11 cellular contexts compared by ENCODE assay signal in genomic region chr10:89367529-89367928, GRCh38. TPM values are rescaled to one million over a fixed set of nuclear protein-coding genes. Genes with fewer than 3 reads are reported as not detected.
DNase-seq lines count a peak whose midpoint lies in the region; ATAC-seq and TF ChIP-seq lines count a peak whose summit lies in the region.
"Had no signal": no experiment of that assay in that cellular context is flagged by ENCODE, and none has a peak within 500 bp of the region (broad histone marks: within the 10 kb centered on the region; RNA-seq: fewer than 3 reads in every experiment).

No MANE protein-coding gene starts in this region.

- no peak overlapping the region for H3K14ac ChIP-seq in mesenchymal stem cell (ENCODE audit: low read length in 2 of 2)

- no peak overlapping the region for H2BK120ac ChIP-seq in mesenchymal stem cell (ENCODE audit: low read depth, low read length)

- H2AFZ ChIP-seq in mesenchymal stem cell (ENCODE audit: low read depth, low read length): no peak overlapping the region

- H2BK15ac ChIP-seq in mesenchymal stem cell (ENCODE audit: low read depth, poor library complexity, severe bottlenecking): no peak overlapping the region

- TF ChIP-seq CTCF in psoas muscle (IDR thresholded peaks at IDR 0.05) (no peak), uterus (IDR thresholded peaks at IDR 0.05) (no peak)

- no peak overlapping the region for H3K27ac ChIP-seq in mesenchymal stem cell (ENCODE audit: low read length, poor library complexity, severe bottlenecking)
- no peak overlapping the region for H3K27ac ChIP-seq in psoas muscle
- no peak overlapping the region for H3K27ac ChIP-seq in uterus
- H3K27ac ChIP-seq: upper lobe of right lung had no signal

- no peak overlapping the region for H3K4me3 ChIP-seq in mesenchymal stem cell (ENCODE audit: insufficient read depth in 1 of 2, low read depth in 1 of 2, low read length in 2 of 2)
- H3K4me3 ChIP-seq in psoas muscle: no peak overlapping the region
- no peak overlapping the region for H3K4me3 ChIP-seq in uterus
- H3K4me3 ChIP-seq: upper lobe of right lung had no signal

- ATAC-seq in GM18517 (IDR thresholded peaks at IDR 0.05; ENCODE audit: unreplicated experiment) (peak; percentile 83), GM21529 (IDR thresholded peaks at IDR 0.05; ENCODE audit: unreplicated experiment) (peak; percentile 65), psoas muscle (no peak)
- ATAC-seq: upper lobe of right lung had no signal

- H2BK5ac ChIP-seq in mesenchymal stem cell (ENCODE audit: low read depth, low read length, poor library complexity, severe bottlenecking): no peak overlapping the region

- peak overlapping the region in 1 of 2 experiments; percentile 58 for H3K4ac ChIP-seq in mesenchymal stem cell (ENCODE audit: low read depth in 1 of 2, low read length in 2 of 2)

- peak overlapping the region; percentile 6 for H3K9ac ChIP-seq in mesenchymal stem cell (ENCODE audit: low read length)

- H2BK12ac ChIP-seq in mesenchymal stem cell (ENCODE audit: low read length in 2 of 2): no peak overlapping the region

- H4K91ac ChIP-seq in mesenchymal stem cell (ENCODE audit: low read length): no peak overlapping the region

- intact Hi-C loops in psoas muscle (cut with DNase I) (no loop called here), uterus (cut with DNase I; ENCODE audit: low total_unique reads) (no loop called here)

- no peak overlapping the region for H3K23ac ChIP-seq in mesenchymal stem cell (ENCODE audit: low read length in 2 of 2)

- 71% methylated on average over 4 of the region's 4 CpGs for WGBS in mesenchymal stem cell
- WGBS in psoas muscle, 3 donors: 43 to 69% (median 55%) methylated on average over 4 of the region's 4 CpGs

- TF ChIP-seq POLR2A in uterus (IDR thresholded peaks at IDR 0.05): no peak

- H3K4me2 ChIP-seq in mesenchymal stem cell (ENCODE audit: low read length, poor library complexity, severe bottlenecking): no peak overlapping the region

- no peaks in the 10 kb centered on the region for H3K9me3 ChIP-seq in mesenchymal stem cell (ENCODE audit: control insufficient read depth, low read length)
- no peaks in the 10 kb centered on the region for H3K9me3 ChIP-seq in psoas muscle
- no peaks in the 10 kb centered on the region for H3K9me3 ChIP-seq in uterus
- H3K9me3 ChIP-seq: upper lobe of right lung had no signal

- H3K27me3 ChIP-seq in mesenchymal stem cell (ENCODE audit: control insufficient read depth in 1 of 2, insufficient read depth in 1 of 2, low read length in 2 of 2) (no peaks in the 10 kb centered on the region), psoas muscle (ENCODE audit: insufficient read depth in 3 of 3, low read length in 2 of 3) (no peaks in the 10 kb centered on the region), uterus (no peaks in the 10 kb centered on the region)
- H3K27me3 ChIP-seq: upper lobe of right lung had no signal

- peak; percentile 49 for DNase-seq in M059J (ENCODE audit: low read depth)
- DNase-seq in mesenchymal stem cell: peak; percentile 40
- no peak for DNase-seq in psoas muscle
- DNase-seq in uterus: no peak
- DNase-seq in D341Med (ENCODE audit: low spot score): no peak
- no peak for DNase-seq in NCI-H2171 (lab: John Stamatoyannopoulos, UW)
- DNase-seq: naive B cell, upper lobe of right lung had no signal

- H3K4me1 ChIP-seq in mesenchymal stem cell (ENCODE audit: control insufficient read depth, insufficient read depth, low read depth, low read length): peaks cover 4% of the 10 kb centered on the region
- no peaks in the 10 kb centered on the region for H3K4me1 ChIP-seq in psoas muscle
- no peaks in the 10 kb centered on the region for H3K4me1 ChIP-seq in uterus

- peak overlapping the region; percentile 31 for H4K8ac ChIP-seq in mesenchymal stem cell (ENCODE audit: low read length)

- H3K36me3 ChIP-seq in mesenchymal stem cell (ENCODE audit: control insufficient read depth in 1 of 2, insufficient read depth in 2 of 2, low read depth in 1 of 2, low read length in 2 of 2) (no peaks in the 10 kb centered on the region), psoas muscle (ENCODE audit: insufficient read depth in 1 of 2, low read depth in 1 of 2) (no peaks in the 10 kb centered on the region), uterus (no peaks in the 10 kb centered on the region)
- H3K36me3 ChIP-seq: upper lobe of right lung had no signal

- no peak overlapping the region for H2AK5ac ChIP-seq in mesenchymal stem cell (ENCODE audit: low read length, severe bottlenecking)

- no peaks in the 10 kb centered on the region for H3K79me1 ChIP-seq in mesenchymal stem cell (replicated peaks; ENCODE audit: low read length, poor library complexity, severe bottlenecking)

- H3K18ac ChIP-seq in mesenchymal stem cell (ENCODE audit: low read depth in 1 of 2, low read length in 2 of 2): peak overlapping the region in 1 of 2 experiments; percentile 40

RNA-seq across cellular contexts. Expression of gene IFIT1B, which starts 10.3 kb away (rescaled TPM):
- 0.37 and 0.76 TPM in 2 replicates for total RNA-seq in M059J (2014; rRNA removed; shearing (Covaris generic))
- polyA plus RNA-seq in mesenchymal stem cell (2013, experiment 1 of 2): 0.03 TPM
- polyA plus RNA-seq in mesenchymal stem cell (2013, experiment 2 of 2): not detected
- total RNA-seq in psoas muscle (1 to 10 TPM in 1 of 4 donors, not detected in 3; 1.4 TPM), uterus (1 to 10 TPM in 1 of 4 donors, not detected in 3; 1.1 TPM)
- not detected for polyA plus RNA-seq in psoas muscle
- total RNA-seq: dermis microvascular lymphatic vessel endothelial cell, upper lobe of right lung had no signal

RNA-seq across cellular contexts. Expression of gene IFIT1, which starts 24.9 kb away (rescaled TPM):
- total RNA-seq in M059J (2014; rRNA removed; shearing (Covaris generic)): 733 and 788 TPM in 2 replicates
- 26.8 TPM for polyA plus RNA-seq in mesenchymal stem cell (2013, experiment 1 of 2)
- polyA plus RNA-seq in mesenchymal stem cell (2013, experiment 2 of 2): 26.9 TPM
- total RNA-seq in psoas muscle (10 to 100 TPM in 1 of 4 donors, 1 to 10 TPM in 3; 1.6 to 22.5 (median 4.3) TPM), uterus (10 to 100 TPM; 13.5 to 27.4 (median 19.7) TPM)
- 1 to 10 TPM; 1.8 to 4.2 (median 2.7) TPM for polyA plus RNA-seq in psoas muscle

RNA-seq across cellular contexts. Expression of gene IFIT3, which starts 39.7 kb away (rescaled TPM):
- total RNA-seq in M059J (2014; rRNA removed; shearing (Covaris generic)): 303 and 380 TPM in 2 replicates
- polyA plus RNA-seq in mesenchymal stem cell (2013, experiment 1 of 2): 29.1 TPM
- polyA plus RNA-seq in mesenchymal stem cell (2013, experiment 2 of 2): 30.3 TPM
- total RNA-seq in psoas muscle (1 to 10 TPM; 2.7 to 7.1 (median 5.5) TPM), uterus (10 to 100 TPM in 2 of 4 donors, 1 to 10 TPM in 2; 6.9 to 25.3 (median 15.6) TPM)
- 1 to 10 TPM; 2.0 to 4.6 (median 2.6) TPM for polyA plus RNA-seq in psoas muscle

RNA-seq across cellular contexts. Expression of gene IFIT5, which starts 46.8 kb away (rescaled TPM):
- 57.4 and 77.5 TPM in 2 replicates for total RNA-seq in M059J (2014; rRNA removed; shearing (Covaris generic))
- 16.7 TPM for polyA plus RNA-seq in mesenchymal stem cell (2013, experiment 1 of 2)
- polyA plus RNA-seq in mesenchymal stem cell (2013, experiment 2 of 2): 17.1 TPM
- total RNA-seq in psoas muscle (1 to 10 TPM; 2.8 to 6.9 (median 3.9) TPM), uterus (10 to 100 TPM in 3 of 4 donors, 1 to 10 TPM in 1; 7.7 to 38.2 (median 29.4) TPM)
- polyA plus RNA-seq in psoas muscle: 1 to 10 TPM; 2.0 to 5.2 (median 2.5) TPM

Comparison
In these comparisons a context has a peak if more than half of its experiments do, and no peak if none do; other contexts are left out.
1. ATAC-seq: peak in GM18517 (single experiment) and GM21529 (single experiment); none in psoas muscle (0 of 4).
2. DNase-seq: peak in M059J (single experiment) and mesenchymal stem cell (single experiment); none in psoas muscle (0 of 2), uterus (0 of 2), D341Med (single experiment) and NCI-H2171 (single experiment).
3. RNA of gene IFIT1, which starts 24.9 kb away (total RNA-seq): 733 to 788 TPM in M059J; 13.5 to 27.4 TPM in uterus and 1.6 to 22.5 TPM in psoas muscle; every median in the first group is over 10 times any median in the second.
4. RNA of gene IFIT3, which starts 39.7 kb away (total RNA-seq): 303 to 380 TPM in M059J; 6.9 to 25.3 TPM in uterus and 2.7 to 7.1 TPM in psoas muscle; every median in the first group is over 10 times any median in the second.